22 cellular contexts compared by ENCODE assay signal in genomic region chr5:44951371-44951770, GRCh38.
"Had no signal": no experiment of that assay in that cellular context is flagged by ENCODE, and none has a peak within 500 bp of the region (broad histone marks: within the 10 kb centered on the region; RNA-seq: fewer than 3 reads in every experiment).

No MANE protein-coding gene starts in this region.

- H3K4me3 ChIP-seq: gastrocnemius medialis, heart left ventricle, hepatocyte, lung, right lobe of liver, tibial artery had no signal

- H2AFZ ChIP-seq: hepatocyte, parathyroid adenoma had no signal

- H3K27me3 Mint-ChIP-seq: effector memory CD8-positive, alpha-beta T cell; memory B cell; progenitor cell of endocrine pancreas; stimulated activated naive CD8-positive, alpha-beta T cell treated with anti-CD3 and anti-CD28 coated beads, Interleukin-15, amount 100 ng/mL, for 72 hours; type B pancreatic cell had no signal

- ATAC-seq: effector memory CD8-positive, alpha-beta T cell; gastrocnemius medialis; heart left ventricle; left lobe of liver; natural killer cell; right lobe of liver; stimulated activated naive CD8-positive, alpha-beta T cell treated with anti-CD3 and anti-CD28 coated beads, Interleukin-15, amount 100 ng/mL, for 72 hours had no signal

- H3K27me3 ChIP-seq: gastrocnemius medialis, heart left ventricle, hepatocyte, right lobe of liver, tibial artery had no signal

- H3K27ac ChIP-seq: gastrocnemius medialis, heart left ventricle, hepatocyte, parathyroid adenoma, right lobe of liver, tibial artery had no signal

- H3K27ac Mint-ChIP-seq: effector memory CD8-positive, alpha-beta T cell; memory B cell; natural killer cell; progenitor cell of endocrine pancreas; stimulated activated naive CD8-positive, alpha-beta T cell treated with anti-CD3 and anti-CD28 coated beads, Interleukin-15, amount 100 ng/mL, for 72 hours; type B pancreatic cell had no signal

- H3K4me2 ChIP-seq: hepatocyte had no signal

- H3K79me2 ChIP-seq: hepatocyte, parathyroid adenoma had no signal

- H3K9me3 ChIP-seq: gastrocnemius medialis, heart left ventricle, right lobe of liver, tibial artery had no signal

- H3K9ac ChIP-seq: parathyroid adenoma had no signal

- H3K36me3 ChIP-seq: gastrocnemius medialis, heart left ventricle, right lobe of liver, tibial artery had no signal

- H3K4me1 ChIP-seq: gastrocnemius medialis, heart left ventricle, parathyroid adenoma, right lobe of liver, tibial artery had no signal

- DNase-seq: cortex of kidney; effector memory CD8-positive, alpha-beta T cell; gastrocnemius medialis; heart left ventricle; kidney; natural killer cell; right lobe of liver; small intestine; stimulated activated CD4-positive, alpha-beta T cell treated with anti-CD3 and anti-CD28 coated beads, Interleukin-12 subunit alpha, Interleukin-12 subunit beta, amount 100 ng/mL, for 4 hours; stimulated activated CD4-positive, alpha-beta T cell treated with anti-CD3 and anti-CD28 coated beads, Interleukin-1b, Interleukin-23, amount 100 ng/mL, for 48 hours; stimulated activated CD4-positive, alpha-beta T cell treated with anti-CD3 and anti-CD28 coated beads, Interleukin-4, amount 100 ng/mL, for 1 hour; stimulated activated CD8-positive, alpha-beta memory T cell treated with anti-CD3 and anti-CD28 coated beads, Interleukin-4, amount 100 ng/mL, for 48 hours; stimulated activated naive CD4-positive, alpha-beta T cell; stimulated activated naive CD8-positive, alpha-beta T cell treated with anti-CD3 and anti-CD28 coated beads, Interleukin-15, amount 100 ng/mL, for 72 hours; tibial artery had no signal

- H3K9me3 Mint-ChIP-seq: memory B cell; stimulated activated naive CD8-positive, alpha-beta T cell treated with anti-CD3 and anti-CD28 coated beads, Interleukin-15, amount 100 ng/mL, for 72 hours; type B pancreatic cell had no signal

- H3K36me3 Mint-ChIP-seq: memory B cell, natural killer cell, type B pancreatic cell had no signal

- H3K4me3 Mint-ChIP-seq: effector memory CD8-positive, alpha-beta T cell; memory B cell; natural killer cell; stimulated activated naive CD8-positive, alpha-beta T cell treated with anti-CD3 and anti-CD28 coated beads, Interleukin-15, amount 100 ng/mL, for 72 hours; type B pancreatic cell had no signal

- H3K4me1 Mint-ChIP-seq: natural killer cell; stimulated activated naive CD8-positive, alpha-beta T cell treated with anti-CD3 and anti-CD28 coated beads, Interleukin-15, amount 100 ng/mL, for 72 hours had no signal
